ENCODE assay signal across 13 cellular contexts in the genomic region with DNA sequence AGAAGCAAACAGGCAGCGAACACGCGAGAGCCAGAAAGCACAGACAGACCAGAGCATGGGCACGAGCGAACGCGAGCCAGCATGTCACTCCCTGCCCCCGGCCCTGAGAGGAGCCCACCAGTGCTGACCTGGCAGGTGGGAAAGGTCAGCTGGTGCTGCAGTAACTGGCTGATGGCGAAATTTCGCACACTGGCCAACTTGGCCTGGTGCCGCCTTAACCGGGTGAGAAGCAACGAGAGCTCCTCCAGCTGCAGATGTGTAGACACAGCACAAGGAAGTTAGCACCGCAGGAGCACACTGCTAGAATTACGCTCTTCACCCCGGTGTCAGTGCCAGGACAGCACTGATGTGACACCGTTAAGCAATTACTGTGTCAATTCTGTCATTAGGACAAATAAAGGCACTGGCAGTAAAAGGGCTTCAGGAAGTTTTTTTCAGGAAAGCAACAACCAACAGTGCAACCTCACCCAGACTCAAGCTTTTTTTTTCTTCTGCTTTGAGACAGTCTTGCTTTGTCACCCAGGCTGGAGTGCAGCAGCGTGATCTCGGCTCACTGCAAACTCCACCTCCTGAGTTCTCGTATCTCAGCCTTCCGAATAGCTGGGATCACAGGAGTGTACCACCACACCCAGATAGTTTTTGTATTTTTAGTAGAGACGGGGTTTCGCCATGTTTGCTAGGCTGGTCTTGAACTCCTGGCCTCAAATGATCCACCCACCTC.
DNase-seq lines count a peak whose midpoint lies in the region; ATAC-seq and TF ChIP-seq lines count a peak whose summit lies in the region.
"Had no signal": no experiment of that assay in that cellular context is flagged by ENCODE, and none has a peak within 500 bp of the region (broad histone marks: within the 10 kb centered on the region; RNA-seq: fewer than 3 reads in every experiment).

No MANE protein-coding gene starts in this region.

- peaks cover 42% of the 10 kb centered on the region for H3K27me3 ChIP-seq in AG04450 (ENCODE audit: control insufficient read depth, insufficient read depth, low read length)
- H3K27me3 ChIP-seq in mucosa of rectum (ENCODE audit: control insufficient read depth in 2 of 2, insufficient read depth in 2 of 2, low read length in 2 of 2) = no peaks in the 10 kb centered on the region
- H3K27me3 ChIP-seq: BLaER1 treated with 17β-estradiol and CSF1 and Interleukin-3, amounts not matched to agents 10 nM and 100 nM; Peyer's patch had no signal

- H3K4me1 ChIP-seq in mucosa of rectum (ENCODE audit: control insufficient read depth in 2 of 2, insufficient read depth in 2 of 2, low read length in 2 of 2) = no peaks in the 10 kb centered on the region
- H3K4me1 ChIP-seq: Peyer's patch had no signal

- CTCF ChIA-PET in AG04450 (lab: Charles Lee) = interaction anchor here (3.0 to 3.9 kb wide), 2 partner anchors 27 to 30 kb away, joined by 9 to 17 read pairs; no protein-coding TSS in a partner anchor

- H3K27ac ChIP-seq in AG04450 (ENCODE audit: low read depth, low read length) = no peak overlapping the region
- H3K27ac ChIP-seq in mucosa of rectum (ENCODE audit: low read depth in 2 of 2, low read length in 2 of 2) = peak overlapping the region; percentile 20 to 25
- H3K27ac ChIP-seq: BLaER1 treated with 17β-estradiol and CSF1 and Interleukin-3, amounts not matched to agents 10 nM and 100 nM had no signal

- TF ChIP-seq CTCF in AG04450 (IDR thresholded peaks at IDR 0.05; ENCODE audit: low read depth, low read length) (no peak), choroid plexus epithelial cell (conservative IDR thresholded peaks at IDR 0.05; ENCODE audit: low read depth, low read length) (peak; percentile 44)

- H3K4me3 ChIP-seq in AG04450 (ENCODE audit: low read depth, low read length) = peak overlapping the region; percentile 31; the same call in 1 of the 2 replicates
- no peak overlapping the region for H3K4me3 ChIP-seq in choroid plexus epithelial cell (ENCODE audit: low read depth, low read length)
- no peak overlapping the region for H3K4me3 ChIP-seq in mucosa of rectum (ENCODE audit: low read length in 2 of 2)
- H3K4me3 ChIP-seq: BLaER1 treated with 17β-estradiol and CSF1 and Interleukin-3, amounts not matched to agents 10 nM and 100 nM; Peyer's patch had no signal

- POLR2A ChIA-PET in AG04450 (lab: Yijun Ruan, JAX) = no interaction called here

- ATAC-seq in GM21381 (IDR thresholded peaks at IDR 0.05; ENCODE audit: unreplicated experiment) = no peak

- no peak for DNase-seq in AG04450 (ENCODE audit: low read depth, low spot score)
- DNase-seq in NCI-H1105 treated with DMSO at 0.1 percent for 48 hours (lab: John Stamatoyannopoulos, UW) = peak; percentile 38
- DNase-seq in choroid plexus epithelial cell (ENCODE audit: low read depth) = peak; percentile 83
- no peak for DNase-seq in OCI-M2 (lab: John Stamatoyannopoulos, UW; ENCODE audit: unreplicated experiment)
- no peak for DNase-seq in stimulated activated CD8-positive, alpha-beta memory T cell treated with anti-CD3 and anti-CD28 coated beads, Interleukin-4, amount 100 ng/mL, for 48 hours
- DNase-seq in stimulated activated CD4-positive, alpha-beta T cell treated with anti-CD3 and anti-CD28 coated beads, Interleukin-1b, Interleukin-23, amount 100 ng/mL, for 48 hours = no peak
- DNase-seq: activated T-cell treated with anti-CD3 and anti-CD28 coated beads, Interleukin-2, amount 50 U/mL, for 48 hours; glutamatergic neuron; small intestine had no signal

- no peak overlapping the region for H3K9ac ChIP-seq in mucosa of rectum (ENCODE audit: low read depth in 1 of 2, low read length in 2 of 2)
- H3K9ac ChIP-seq: BLaER1 treated with 17β-estradiol and CSF1 and Interleukin-3, amounts not matched to agents 10 nM and 100 nM had no signal

- H3K9me3 ChIP-seq in AG04450 (ENCODE audit: control insufficient read depth, insufficient read depth, low read length) = no peaks in the 10 kb centered on the region
- no peaks in the 10 kb centered on the region for H3K9me3 ChIP-seq in mucosa of rectum (ENCODE audit: control insufficient read depth in 2 of 2, low read length in 2 of 2)
- H3K9me3 ChIP-seq: BLaER1 treated with 17β-estradiol and CSF1 and Interleukin-3, amounts not matched to agents 10 nM and 100 nM; Peyer's patch had no signal

- peaks cover 25 to 33% of the 10 kb centered on the region in 2 donors for H3K36me3 ChIP-seq in mucosa of rectum (ENCODE audit: control insufficient read depth in 2 of 2, insufficient read depth in 2 of 2, low read length in 2 of 2)
- H3K36me3 ChIP-seq: BLaER1 treated with 17β-estradiol and CSF1 and Interleukin-3, amounts not matched to agents 10 nM and 100 nM had no signal

Comparison
In these comparisons a context has a peak if more than half of its experiments do, and no peak if none do; other contexts are left out.
1. DNase-seq: peak in NCI-H1105 treated with DMSO at 0.1 percent for 48 hours (single experiment) and choroid plexus epithelial cell (single experiment); none in AG04450 (single experiment), OCI-M2 (single experiment), stimulated activated CD8-positive, alpha-beta memory T cell treated with anti-CD3 and anti-CD28 coated beads, Interleukin-4, amount 100 ng/mL, for 48 hours (single experiment) and stimulated activated CD4-positive, alpha-beta T cell treated with anti-CD3 and anti-CD28 coated beads, Interleukin-1b, Interleukin-23, amount 100 ng/mL, for 48 hours (single experiment).